In genomic region chr2:165562235-165562634, GRCh38 we compare ENCODE assay signal across 24 cellular contexts.
DNase-seq lines count a peak whose midpoint lies in the region; ATAC-seq, FAIRE-seq and TF ChIP-seq lines count a peak whose summit lies in the region.
"Had no signal": no experiment of that assay in that cellular context is flagged by ENCODE, and none has a peak within 500 bp of the region (broad histone marks: within the 10 kb centered on the region; RNA-seq: fewer than 3 reads in every experiment).

No MANE protein-coding gene starts in this region.

- H3K36me3 ChIP-seq in H1 (ENCODE audit: control insufficient read depth in 2 of 4, insufficient read depth in 4 of 4, low read length in 3 of 4), result no peaks in the 10 kb centered on the region
- H3K36me3 ChIP-seq in left ventricle myocardium inferior, result no peaks in the 10 kb centered on the region
- H3K36me3 ChIP-seq in effector memory CD4-positive, alpha-beta T cell (ENCODE audit: control insufficient read depth, insufficient read depth, low read length), result no peaks in the 10 kb centered on the region
- no peaks in the 10 kb centered on the region for H3K36me3 ChIP-seq in WERI-Rb-1
- H3K36me3 ChIP-seq: BE2C, HAP-1 had no signal

- no peak for TF ChIP-seq EP300 in H1 (IDR thresholded peaks at IDR 0.05; ENCODE audit: borderline replicate concordance in 1 of 2, low read depth in 2 of 2, low read length in 2 of 2)

- no peaks in the 10 kb centered on the region for H4K20me1 ChIP-seq in H1 (replicated peaks in 1 of 2; ENCODE audit: control insufficient read depth in 1 of 2, insufficient read depth in 2 of 2, low read length in 2 of 2)

- no peak for TF ChIP-seq RAD21 in H1 (IDR thresholded peaks at IDR 0.05 in 1 of 2, conservative IDR thresholded peaks at IDR 0.05 in 1 of 2; ENCODE audit: low read depth in 2 of 2, low read length in 2 of 2)

- intact Hi-C loops in left ventricle myocardium inferior (cut with micrococcal nuclease) (no loop called here), sciatic nerve (cut with DNase I) (no loop called here)

- no peaks in the 10 kb centered on the region for H3K79me2 ChIP-seq in H1 (ENCODE audit: control insufficient read depth in 1 of 2, insufficient read depth in 2 of 2, low read length in 2 of 2)

- H2BK12ac ChIP-seq in H1 (ENCODE audit: low read depth, low read length), result no peak overlapping the region

- H3K9ac ChIP-seq in H1 (replicated peaks in 1 of 4; ENCODE audit: extremely low read depth in 1 of 4, low read depth in 3 of 4, low read length in 3 of 4), result no peak overlapping the region

- no peaks in the 10 kb centered on the region for H3K79me1 ChIP-seq in H1 (ENCODE audit: low read depth, low read length)

- H4K5ac ChIP-seq in H1 (ENCODE audit: insufficient read length, low read depth, low read length), result no peak overlapping the region

- no peak overlapping the region for H3K56ac ChIP-seq in H1 (replicated peaks; ENCODE audit: insufficient read length, low read depth, low read length)

- DNase-seq in D721Med (ENCODE audit: insufficient read length, low spot score) (no peak), H1 (ENCODE audit: low read depth in 1 of 2, low spot score in 2 of 2) (no peak), left ventricle myocardium inferior (no peak), sciatic nerve (ENCODE audit: low spot score) (no peak), islet precursor cell (no peak), WERI-Rb-1 (no peak)
- DNase-seq in effector memory CD4-positive, alpha-beta T cell, result no peak
- DNase-seq: BE2C; EL; NCI-H1092; NCI-H1436; NCI-H187 treated with DMSO at 0.1 percent for 48 hours; NCI-H2107; NCI-H226; NCI-H510A treated with DMSO at 0.1 percent for 48 hours; NCI-H774; NK-92 treated with Interleukin-12 subunit alpha and Interleukin-12 subunit beta, amount 100 ng/mL, for 24 hours had no signal

- H3K27me3 ChIP-seq in H1 (replicated peaks in 1 of 4; ENCODE audit: control insufficient read depth in 3 of 4, extremely low read depth in 1 of 4, insufficient read depth in 3 of 4, low read length in 3 of 4) (no peaks in the 10 kb centered on the region), left ventricle myocardium inferior (ENCODE audit: low read depth) (no peaks in the 10 kb centered on the region), WERI-Rb-1 (ENCODE audit: insufficient read depth, low read depth, severe bottlenecking) (no peaks in the 10 kb centered on the region)
- no peaks in the 10 kb centered on the region for H3K27me3 ChIP-seq in effector memory CD4-positive, alpha-beta T cell (replicated peaks; ENCODE audit: control insufficient read depth, insufficient read depth, low read length, poor library complexity, severe bottlenecking)
- H3K27me3 ChIP-seq: BE2C had no signal

- H3K23ac ChIP-seq in H1 (ENCODE audit: insufficient read length), result no peak overlapping the region

- no peaks in the 10 kb centered on the region for H3K23me2 ChIP-seq in H1 (ENCODE audit: low read depth, low read length)

- H3K4me1 ChIP-seq in H1 (replicated peaks in 1 of 4; ENCODE audit: control insufficient read depth in 3 of 4, insufficient read depth in 4 of 4, low read length in 3 of 4), result no peaks in the 10 kb centered on the region; a peak in 1 of 7 replicates
- peaks cover 5% of the 10 kb centered on the region for H3K4me1 ChIP-seq in left ventricle myocardium inferior
- H3K4me1 ChIP-seq in effector memory CD4-positive, alpha-beta T cell (ENCODE audit: control insufficient read depth, insufficient read depth, low read length, poor library complexity, severe bottlenecking), result no peaks in the 10 kb centered on the region
- H3K4me1 ChIP-seq: A549 had no signal

- no peak overlapping the region for H2BK20ac ChIP-seq in H1 (ENCODE audit: low read length)

- no peak overlapping the region for H3K4ac ChIP-seq in H1 (replicated peaks; ENCODE audit: insufficient read length, low read depth, low read length)

- H3K4me2 ChIP-seq in H1 (ENCODE audit: insufficient read depth in 1 of 2, low read depth in 2 of 2, low read length in 2 of 2), result no peak overlapping the region
- H3K4me2 ChIP-seq: A549 had no signal

- H2BK15ac ChIP-seq in H1 (ENCODE audit: low read length), result no peak overlapping the region

- no peak overlapping the region for H3K18ac ChIP-seq in H1 (ENCODE audit: extremely low read depth, low read length)

- no peak for TF ChIP-seq POLR2A in H1 (IDR thresholded peaks at IDR 0.05; ENCODE audit: control extremely low read depth in 1 of 2, low read depth in 2 of 2, low read length in 2 of 2)

- FAIRE-seq in D721Med (lab: Jason Lieb, UNC) (peak; percentile 61), H1 (lab: Jason Lieb, UNC) (peak; percentile 7)
- FAIRE-seq: A549, HepG2, K562 had no signal

- CTCF ChIA-PET in H1 (lab: Charles Lee; ENCODE audit: partially characterized antibody), result interaction anchor here (0.6 to 6.0 kb wide), 14 partner anchors 10 to 307 kb away, joined by 3 to 69 read pairs (median 6); no protein-coding TSS in a partner anchor

- H4K8ac ChIP-seq in H1 (ENCODE audit: extremely low read depth, insufficient read depth, low read length), result no peak overlapping the region

- no peak overlapping the region for H3K4me3 ChIP-seq in H1 (ENCODE audit: extremely low read depth in 1 of 4, insufficient read depth in 2 of 4, low read depth in 3 of 4, low read length in 4 of 4)
- H3K4me3 ChIP-seq in left ventricle myocardium inferior, result no peak overlapping the region
- H3K4me3 ChIP-seq in effector memory CD4-positive, alpha-beta T cell (ENCODE audit: insufficient read depth, low read depth, low read length, poor library complexity, severe bottlenecking), result no peak overlapping the region
- H3K4me3 ChIP-seq in WERI-Rb-1 (ENCODE audit: low read depth, low read length), result no peak overlapping the region
- H3K4me3 ChIP-seq: A549, HAP-1, K562 had no signal

- TF ChIP-seq CTCF in D721Med (IDR thresholded peaks at IDR 0.05; ENCODE audit: insufficient read depth, missing control alignments), result no peak
- TF ChIP-seq CTCF in H1 (IDR thresholded peaks at IDR 0.05; ENCODE audit: control extremely low read depth in 1 of 3, insufficient read depth in 1 of 3, low read depth in 1 of 3, low read length in 3 of 3), result no peak
- no peak for TF ChIP-seq CTCF in left ventricle myocardium inferior (IDR thresholded peaks at IDR 0.05; ENCODE audit: borderline replicate concordance)
- no peak for TF ChIP-seq CTCF in WERI-Rb-1 (IDR thresholded peaks at IDR 0.05; ENCODE audit: low read depth, low read length)

- H3K9me3 ChIP-seq in H1 (ENCODE audit: insufficient read depth in 2 of 2, low read depth in 1 of 2, low read length in 1 of 2) (no peaks in the 10 kb centered on the region), left ventricle myocardium inferior (replicated peaks) (no peaks in the 10 kb centered on the region), WERI-Rb-1 (ENCODE audit: severe bottlenecking) (no peaks in the 10 kb centered on the region)
- no peaks in the 10 kb centered on the region for H3K9me3 ChIP-seq in effector memory CD4-positive, alpha-beta T cell (ENCODE audit: control insufficient read depth, low read length)
- H3K9me3 ChIP-seq: A549, BE2C, HAP-1 had no signal

- peak; percentile 79 for ATAC-seq in sciatic nerve
- ATAC-seq: A549, HepG2, K562, SK-N-SH treated with all-trans-retinoic acid at 6 μM for 48 hours had no signal

- H2AK5ac ChIP-seq in H1 (ENCODE audit: low read depth, low read length), result no peak overlapping the region

- POLR2A ChIA-PET in H1 (lab: Charles Lee; ENCODE audit: partially characterized antibody), result no interaction called here

- H3K14ac ChIP-seq in H1 (ENCODE audit: insufficient read length), result no peak overlapping the region

- no peak overlapping the region for H4K91ac ChIP-seq in H1 (replicated peaks; ENCODE audit: insufficient read length, low read length)

- H2BK120ac ChIP-seq in H1 (replicated peaks; ENCODE audit: low read depth, low read length), result no peak overlapping the region

- H2BK5ac ChIP-seq in H1 (ENCODE audit: low read depth, low read length), result no peak overlapping the region

- H2AFZ ChIP-seq in H1 (ENCODE audit: low read length), result no peak overlapping the region

- H3K27ac ChIP-seq in H1 (ENCODE audit: low read depth, low read length) (no peak overlapping the region), left ventricle myocardium inferior (replicated peaks) (peak overlapping the region; percentile 53), WERI-Rb-1 (no peak overlapping the region)
- no peak overlapping the region for H3K27ac ChIP-seq in effector memory CD4-positive, alpha-beta T cell (ENCODE audit: insufficient read depth, low read length, poor library complexity, severe bottlenecking)
- H3K27ac ChIP-seq: A549, HL-60, RWPE1 had no signal

TF ChIP-seq in H1, 55 proteins besides CTCF, POLR2A, EP300 and RAD21:
- TF ChIP-seq RFX5 (IDR thresholded peaks at IDR 0.05; ENCODE audit: borderline replicate concordance, low read depth, low read length) (no peak), TCF12 (IDR thresholded peaks at IDR 0.05; ENCODE audit: low read depth, low read length) (no peak), CBX8 (IDR thresholded peaks at IDR 0.05; ENCODE audit: borderline replicate concordance, low read depth, low read length) (no peak), ZNF274 (IDR thresholded peaks at IDR 0.05; ENCODE audit: borderline replicate concordance, extremely low read depth, low read length) (no peak)
TF ChIP-seq in H1: peak in this region for 0.
